In genomic region chr1:207619833-207620572, GRCh38 we compare ENCODE assay signal across 8 cellular contexts. TPM values are rescaled to one million over a fixed set of nuclear protein-coding genes. Genes with fewer than 3 reads are reported as not detected.
DNase-seq lines count a peak whose midpoint lies in the region; ATAC-seq, FAIRE-seq and TF ChIP-seq lines count a peak whose summit lies in the region.

No MANE protein-coding gene starts in this region.

- no peaks in the 10 kb centered on the region for H3K79me2 ChIP-seq in GM23338 (replicated peaks; ENCODE audit: insufficient read depth)

- peaks cover 2% of the 10 kb centered on the region; the same call in 1 of the 3 replicates for H3K36me3 Mint-ChIP-seq in GM23338 (ENCODE audit: low read depth)

- no peaks in the 10 kb centered on the region for H3K9me3 ChIP-seq in Peyer's patch

- H3K27me3 Mint-ChIP-seq in GM23338 (ENCODE audit: insufficient read depth, low read depth, poor library complexity) = no peaks in the 10 kb centered on the region

- peak; percentile 99 for ATAC-seq in GM23338

- TF ChIP-seq POLR2A in Peyer's patch (IDR thresholded peaks at IDR 0.05) = no peak

- H3K36me3 ChIP-seq in GM23338 (ENCODE audit: insufficient read depth) (no peaks in the 10 kb centered on the region), Peyer's patch (no peaks in the 10 kb centered on the region)

- H3K27ac ChIP-seq in GM23338 (ENCODE audit: low read depth) = no peak overlapping the region
- H3K27ac ChIP-seq in Peyer's patch = no peak overlapping the region

- peak overlapping the region; percentile 45 for H2AFZ ChIP-seq in GM23338

- no peak overlapping the region for H3K4me3 ChIP-seq in GM23338
- H3K4me3 ChIP-seq in Peyer's patch = no peak overlapping the region

- FAIRE-seq in urothelium cell line (lab: Jason Lieb, UNC) = no peak

- no peaks in the 10 kb centered on the region for H3K9me2 ChIP-seq in GM23338 (ENCODE audit: insufficient read depth)

- no peaks in the 10 kb centered on the region; the same call in 1 of the 2 replicates for H3F3A ChIP-seq in GM23338 (replicated peaks; ENCODE audit: low read depth)

- no peaks in the 10 kb centered on the region for H4K20me1 ChIP-seq in GM23338 (replicated peaks; ENCODE audit: insufficient read depth)

- TF ChIP-seq CTCF in GM23338 (conservative IDR thresholded peaks at IDR 0.05; ENCODE audit: low read depth in 2 of 2) (peak; percentile 67 to 71), Peyer's patch (IDR thresholded peaks at IDR 0.05) (peak in 5 of 6 experiments; percentile 26 to 62 (median 57))

- H3K4me2 ChIP-seq in GM23338 = no peak overlapping the region

- H3K27me3 ChIP-seq in GM23338 (ENCODE audit: insufficient read depth) (no peaks in the 10 kb centered on the region), Peyer's patch (no peaks in the 10 kb centered on the region)

- H3K9me3 Mint-ChIP-seq in GM23338 = peaks cover 1% of the 10 kb centered on the region; the same call in 2 of the 3 replicates

- H3K4me1 Mint-ChIP-seq in GM23338 = peaks cover 8% of the 10 kb centered on the region

- H3K27ac Mint-ChIP-seq in GM23338 = no peak overlapping the region; the same call in 1 of the 2 replicates

- DNase-seq in stimulated activated CD4-positive, alpha-beta T cell treated with anti-CD3 and anti-CD28 coated beads, Interleukin-15, amount 100 ng/mL, for 24 hours = peak; percentile 3
- DNase-seq in stimulated activated CD4-positive, alpha-beta T cell treated with anti-CD3 and anti-CD28 coated beads, Interleukin-4, amount 100 ng/mL, for 4 hours = no peak
- DNase-seq in GM23338 (ENCODE audit: low spot score) = peak; percentile 88
- DNase-seq in KG1 (lab: John Stamatoyannopoulos, UW) = peak; percentile 26
- DNase-seq in Peyer's patch = no peak
- DNase-seq in dedifferentiated amniotic fluid mesenchymal stem cell (ENCODE audit: extremely low spot score) = peak; percentile 66
- peak; percentile 48 to 49 for DNase-seq in lung microvascular endothelial cell (ENCODE audit: low read depth in 2 of 2)
- peak; percentile 53 for DNase-seq in urothelium cell line (ENCODE audit: low spot score)

- no peaks in the 10 kb centered on the region for H3K4me1 ChIP-seq in GM23338 (ENCODE audit: insufficient read depth)
- H3K4me1 ChIP-seq in Peyer's patch = no peaks in the 10 kb centered on the region

- H3K4me3 Mint-ChIP-seq in GM23338 = no peak overlapping the region

TF ChIP-seq in GM23338, 12 proteins besides CTCF, POLR2A, EP300 and RAD21:
- TF ChIP-seq CREB1 (CRISPR knock-in tag; IDR thresholded peaks at IDR 0.05; ENCODE audit: low read depth) (no peak), EZH2phosphoT487 (IDR thresholded peaks at IDR 0.05; ENCODE audit: unreplicated experiment) (no peak)
TF ChIP-seq in GM23338: peak in this region for 0.

RNA-seq across cellular contexts. Expression of gene CR1L, which starts 24.9 kb away (rescaled TPM):
- 2.9 and 5.8 TPM in 2 replicates for total RNA-seq in GM23338 (2014; rRNA removed; shearing (Covaris generic))
- 13.4 and 21.4 TPM in 2 replicates for polyA plus RNA-seq in GM23338 (2016; fragmentation: Nextera tagmentation; extraction: Ambion mirVana)
- not detected for total RNA-seq in Peyer's patch
- not detected in 2 replicates for total RNA-seq in lung microvascular endothelial cell

Comparison
In these comparisons a context has a peak if more than half of its experiments do, and no peak if none do; other contexts are left out.
1. DNase-seq: peak in stimulated activated CD4-positive, alpha-beta T cell treated with anti-CD3 and anti-CD28 coated beads, Interleukin-15, amount 100 ng/mL, for 24 hours (single experiment), GM23338 (single experiment), KG1 (single experiment), dedifferentiated amniotic fluid mesenchymal stem cell (single experiment), lung microvascular endothelial cell (2 of 2) and urothelium cell line (single experiment); none in stimulated activated CD4-positive, alpha-beta T cell treated with anti-CD3 and anti-CD28 coated beads, Interleukin-4, amount 100 ng/mL, for 4 hours (0 of 2) and Peyer's patch (0 of 3).